In the genomic region with DNA sequence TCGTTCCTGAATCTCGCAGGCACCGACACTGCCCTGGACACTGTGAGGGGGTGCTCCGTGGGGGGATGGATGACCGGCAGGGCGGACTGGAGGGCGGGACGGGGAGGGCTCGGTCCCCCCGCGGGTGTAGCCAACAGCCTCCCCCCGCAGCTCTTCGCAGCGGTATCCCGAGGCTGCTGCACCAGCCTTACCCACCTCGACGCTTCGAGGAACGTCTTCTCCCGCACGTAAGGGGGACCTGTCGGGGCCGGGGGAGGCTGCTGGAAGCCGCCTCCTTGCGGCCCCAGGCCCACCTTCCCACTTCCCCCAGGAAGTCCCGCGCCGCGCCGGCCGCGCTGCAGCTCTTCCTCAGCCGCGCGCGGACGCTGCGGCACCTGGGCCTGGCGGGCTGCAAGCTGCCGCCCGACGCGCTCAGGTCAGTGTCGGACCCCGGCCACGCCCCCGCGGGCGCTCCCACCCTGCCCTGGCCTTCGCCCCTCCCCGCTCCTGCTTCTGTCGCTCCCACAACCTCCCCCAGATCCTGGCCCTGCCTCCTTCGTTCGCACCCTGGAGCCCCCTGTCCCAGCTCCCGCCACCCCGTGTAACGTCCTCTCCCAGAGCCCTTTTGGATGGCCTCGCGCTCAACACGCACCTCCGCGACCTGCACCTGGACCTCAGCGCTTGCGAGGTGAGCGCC, we compare ENCODE assay signal across 1 cellular context.
TF ChIP-seq lines count a peak whose summit lies in the region.

No MANE protein-coding gene starts in this region.

TF ChIP-seq in GM23338, 12 proteins besides CTCF, POLR2A, EP300 and RAD21 (continued from another document):
- TF ChIP-seq, protein P1, sequence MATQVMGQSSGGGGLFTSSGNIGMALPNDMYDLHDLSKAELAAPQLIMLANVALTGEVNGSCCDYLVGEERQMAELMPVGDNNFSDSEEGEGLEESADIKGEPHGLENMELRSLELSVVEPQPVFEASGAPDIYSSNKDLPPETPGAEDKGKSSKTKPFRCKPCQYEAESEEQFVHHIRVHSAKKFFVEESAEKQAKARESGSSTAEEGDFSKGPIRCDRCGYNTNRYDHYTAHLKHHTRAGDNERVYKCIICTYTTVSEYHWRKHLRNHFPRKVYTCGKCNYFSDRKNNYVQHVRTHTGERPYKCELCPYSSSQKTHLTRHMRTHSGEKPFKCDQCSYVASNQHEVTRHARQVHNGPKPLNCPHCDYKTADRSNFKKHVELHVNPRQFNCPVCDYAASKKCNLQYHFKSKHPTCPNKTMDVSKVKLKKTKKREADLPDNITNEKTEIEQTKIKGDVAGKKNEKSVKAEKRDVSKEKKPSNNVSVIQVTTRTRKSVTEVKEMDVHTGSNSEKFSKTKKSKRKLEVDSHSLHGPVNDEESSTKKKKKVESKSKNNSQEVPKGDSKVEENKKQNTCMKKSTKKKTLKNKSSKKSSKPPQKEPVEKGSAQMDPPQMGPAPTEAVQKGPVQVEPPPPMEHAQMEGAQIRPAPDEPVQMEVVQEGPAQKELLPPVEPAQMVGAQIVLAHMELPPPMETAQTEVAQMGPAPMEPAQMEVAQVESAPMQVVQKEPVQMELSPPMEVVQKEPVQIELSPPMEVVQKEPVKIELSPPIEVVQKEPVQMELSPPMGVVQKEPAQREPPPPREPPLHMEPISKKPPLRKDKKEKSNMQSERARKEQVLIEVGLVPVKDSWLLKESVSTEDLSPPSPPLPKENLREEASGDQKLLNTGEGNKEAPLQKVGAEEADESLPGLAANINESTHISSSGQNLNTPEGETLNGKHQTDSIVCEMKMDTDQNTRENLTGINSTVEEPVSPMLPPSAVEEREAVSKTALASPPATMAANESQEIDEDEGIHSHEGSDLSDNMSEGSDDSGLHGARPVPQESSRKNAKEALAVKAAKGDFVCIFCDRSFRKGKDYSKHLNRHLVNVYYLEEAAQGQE (IDR thresholded peaks at IDR 0.05; ENCODE audit: unreplicated experiment): no peak
- TF ChIP-seq CREB1 (CRISPR knock-in tag; IDR thresholded peaks at IDR 0.05; ENCODE audit: low read depth): no peak
TF ChIP-seq in GM23338: peak in this region for 0.
